In the genomic region with DNA sequence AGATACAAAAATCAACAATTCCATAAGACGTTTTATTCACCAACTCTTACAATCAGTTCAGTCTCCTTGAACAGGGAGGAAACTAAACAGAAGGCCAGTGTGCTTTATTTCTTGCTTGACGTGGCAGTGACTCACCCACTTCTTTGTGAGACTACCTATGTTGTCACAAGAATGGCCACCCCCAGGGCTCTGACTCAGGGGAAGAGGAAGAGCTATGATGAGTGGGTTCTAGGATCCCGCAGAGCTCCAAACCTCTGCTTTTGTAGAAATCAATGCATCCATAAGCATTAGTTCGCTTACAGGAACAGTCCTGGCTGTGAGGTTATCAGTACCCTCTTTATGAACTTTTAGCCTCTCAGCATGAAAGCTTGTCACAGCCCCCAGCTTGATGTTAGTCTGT, we compare ENCODE assay signal across 9 cellular contexts.
DNase-seq lines count a peak whose midpoint lies in the region; ATAC-seq and TF ChIP-seq lines count a peak whose summit lies in the region.
"Had no signal": no experiment of that assay in that cellular context is flagged by ENCODE, and none has a peak within 500 bp of the region (broad histone marks: within the 10 kb centered on the region; RNA-seq: fewer than 3 reads in every experiment).

No MANE protein-coding gene starts in this region.

- DNase-seq in AG08395 (ENCODE audit: low spot score) (peak; percentile 95), HPDE6-E6E7 (ENCODE audit: extremely low spot score) (peak; percentile 95), amniotic epithelial cell (ENCODE audit: low read depth) (peak; percentile 98), lower lobe of right lung (no peak), lower leg skin (ENCODE audit: low spot score in 2 of 2) (no peak), UCSD-AML1 (lab: John Stamatoyannopoulos, UW; ENCODE audit: unreplicated experiment) (no peak)
- no peak for DNase-seq in stimulated activated naive CD4-positive, alpha-beta T cell treated with Interleukin-2 at 50 U/mL for 16 hours (lab: John Stamatoyannopoulos, UW)

- no peak for TF ChIP-seq CTCF in lower lobe of right lung (IDR thresholded peaks at IDR 0.05)
- no peak for TF ChIP-seq CTCF in lower leg skin (IDR thresholded peaks at IDR 0.05)

- TF ChIP-seq POLR2A in lower leg skin (IDR thresholded peaks at IDR 0.05): no peak

- 64 to 67% methylated on average over 4 of the region's 4 CpGs for WGBS in lower leg skin, 2 donors

- intact Hi-C loops in lower lobe of right lung (cut with DNase I) (no loop called here), lower leg skin (cut with DNase I; ENCODE audit: low total_unique reads) (no loop called here)

- no peaks in the 10 kb centered on the region for H3K9me3 ChIP-seq in lower lobe of right lung

- H3K4me3 ChIP-seq in lower lobe of right lung (no peak overlapping the region), lower leg skin (ENCODE audit: low read depth, poor library complexity, severe bottlenecking) (no peak overlapping the region)

- ATAC-seq in lower lobe of right lung (peak; percentile 42 to 59), HG03432 (IDR thresholded peaks at IDR 0.05; ENCODE audit: unreplicated experiment) (no peak)

- H3K36me3 ChIP-seq in lower lobe of right lung: peaks cover 19% of the 10 kb centered on the region

- H3K4me1 ChIP-seq in lower lobe of right lung: no peaks in the 10 kb centered on the region

- no peaks in the 10 kb centered on the region for H3K27me3 ChIP-seq in lower lobe of right lung (ENCODE audit: low read depth)

- H3K27ac ChIP-seq in lower lobe of right lung: no peak overlapping the region
- H3K27ac ChIP-seq: KMS-11 had no signal

Comparison
In these comparisons a context has a peak if more than half of its experiments do, and no peak if none do; other contexts are left out.
1. DNase-seq: peak in AG08395 (single experiment), HPDE6-E6E7 (single experiment) and amniotic epithelial cell (single experiment); none in lower lobe of right lung (single experiment), lower leg skin (0 of 2), stimulated activated naive CD4-positive, alpha-beta T cell treated with Interleukin-2 at 50 U/mL for 16 hours (single experiment) and UCSD-AML1 (single experiment).